In the genomic region with DNA sequence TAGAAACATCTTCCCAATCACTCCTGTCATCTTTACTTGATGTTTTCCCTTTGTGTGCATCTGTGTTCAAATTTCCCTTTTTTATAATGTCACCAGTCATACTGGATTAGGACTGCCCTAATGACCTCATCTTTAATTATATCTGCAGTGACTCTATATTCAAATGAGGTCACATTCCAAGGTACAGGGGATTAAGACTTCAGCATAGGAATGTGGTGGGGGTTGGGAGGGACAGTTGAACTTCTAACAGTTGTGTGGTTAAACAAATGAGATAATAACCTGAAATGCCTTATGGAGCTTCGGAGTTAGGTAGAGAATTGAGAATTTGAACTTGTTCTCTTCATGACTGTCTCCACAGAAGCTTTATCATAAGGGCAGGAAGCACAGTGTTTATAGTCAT, we compare ENCODE assay signal across 14 cellular contexts. TPM values are rescaled to one million over a fixed set of nuclear protein-coding genes. Genes with fewer than 3 reads are reported as not detected.
DNase-seq lines count a peak whose midpoint lies in the region; ATAC-seq and TF ChIP-seq lines count a peak whose summit lies in the region.
"Had no signal": no experiment of that assay in that cellular context is flagged by ENCODE, and none has a peak within 500 bp of the region (broad histone marks: within the 10 kb centered on the region; RNA-seq: fewer than 3 reads in every experiment).

No MANE protein-coding gene starts in this region.

- no peaks in the 10 kb centered on the region for H3K36me3 ChIP-seq in CD8-positive, alpha-beta T cell (ENCODE audit: insufficient read depth, low read length)

- peaks cover 28% of the 10 kb centered on the region for H3K4me1 ChIP-seq in CD8-positive, alpha-beta T cell (ENCODE audit: insufficient read depth, low read length)

- DNase-seq in DMS 273 (lab: John Stamatoyannopoulos, UW; ENCODE audit: unreplicated experiment) (peak; percentile 1), DMS 273 treated with DMSO at 0.1 percent for 48 hours (lab: John Stamatoyannopoulos, UW) (no peak), RKO (ENCODE audit: low spot score) (peak; percentile 30), fibroblast of villous mesenchyme (ENCODE audit: low read depth) (peak; percentile 36), renal cortical epithelial cell (ENCODE audit: low read depth) (peak; percentile 66), GOT3 (lab: John Stamatoyannopoulos, UW) (no peak)
- no peak for DNase-seq in CD8-positive, alpha-beta T cell
- DNase-seq: 8988T; activated CD8-positive, alpha-beta memory T cell treated with anti-CD3 and anti-CD28 coated beads, Interleukin-2, amount 50 U/mL, for 48 hours; immature natural killer cell; NCI-H187; right cardiac atrium; stimulated activated CD8-positive, alpha-beta memory T cell treated with anti-CD3 and anti-CD28 coated beads, Interleukin-4, amount 100 ng/mL, for 48 hours had no signal

- CTCF ChIA-PET in CD8-positive, alpha-beta T cell (lab: Charles Lee): no interaction called here

- H3K27ac ChIP-seq in CD8-positive, alpha-beta T cell (ENCODE audit: low read depth, low read length): no peak overlapping the region

- no peak overlapping the region for H3K27ac Mint-ChIP-seq in CD8-positive, alpha-beta T cell

- no peak for TF ChIP-seq CTCF in fibroblast of villous mesenchyme (IDR thresholded peaks at IDR 0.05; ENCODE audit: insufficient read depth, low read depth, low read length)
- TF ChIP-seq CTCF in CD8-positive, alpha-beta T cell (IDR thresholded peaks at IDR 0.05): no peak

- H3K36me3 Mint-ChIP-seq in CD8-positive, alpha-beta T cell: peaks cover 26% of the 10 kb centered on the region

- H3K27me3 Mint-ChIP-seq in CD8-positive, alpha-beta T cell (ENCODE audit: low read depth): no peaks in the 10 kb centered on the region

- intact Hi-C loops in CD8-positive, alpha-beta T cell (cut with DNase I, micrococcal nuclease): no loop called here

- no peak overlapping the region for H3K4me3 ChIP-seq in fibroblast of villous mesenchyme (ENCODE audit: low read depth, low read length)
- H3K4me3 ChIP-seq in CD8-positive, alpha-beta T cell (ENCODE audit: low read depth, low read length): no peak overlapping the region

- H3K4me3 Mint-ChIP-seq in CD8-positive, alpha-beta T cell: no peak overlapping the region

- no peaks in the 10 kb centered on the region for H3K27me3 ChIP-seq in CD8-positive, alpha-beta T cell (ENCODE audit: insufficient read depth, low read length)

- no peaks in the 10 kb centered on the region for H3K9me3 ChIP-seq in CD8-positive, alpha-beta T cell (ENCODE audit: low read length)

- POLR2A ChIA-PET in CD8-positive, alpha-beta T cell (lab: Charles Lee): no interaction called here

- H3K9me3 Mint-ChIP-seq in CD8-positive, alpha-beta T cell: peaks cover 7% of the 10 kb centered on the region

- ATAC-seq in CD8-positive, alpha-beta T cell: no peak
- no peak for ATAC-seq in GM18511 (IDR thresholded peaks at IDR 0.05; ENCODE audit: unreplicated experiment)
- ATAC-seq: right cardiac atrium had no signal

- H3K4me1 Mint-ChIP-seq in CD8-positive, alpha-beta T cell (ENCODE audit: low read depth): peaks cover 71% of the 10 kb centered on the region

RNA-seq across cellular contexts. Expression of a gene that starts 23.0 kb away (rescaled TPM):
- total RNA-seq in fibroblast of villous mesenchyme (19.0 and 19.9 TPM in 2 replicates), renal cortical epithelial cell (16.7 and 37.7 TPM in 2 replicates)
- total RNA-seq in CD8-positive, alpha-beta T cell: 10 to 100 TPM; 55.8 to 55.9 TPM

Comparison
In these comparisons a context has a peak if more than half of its experiments do, and no peak if none do; other contexts are left out.
1. DNase-seq: peak in DMS 273 (single experiment), RKO (single experiment), fibroblast of villous mesenchyme (single experiment) and renal cortical epithelial cell (single experiment); none in DMS 273 treated with DMSO at 0.1 percent for 48 hours (single experiment), GOT3 (single experiment) and CD8-positive, alpha-beta T cell (0 of 7).